Comparison of ENCODE assay signal across 23 cellular contexts in genomic region chrX:154597221-154597620, GRCh38. TPM values are rescaled to one million over a fixed set of nuclear protein-coding genes. Genes with fewer than 3 reads are reported as not detected.
"Had no signal": no experiment of that assay in that cellular context is flagged by ENCODE, and none has a peak within 500 bp of the region (broad histone marks: within the 10 kb centered on the region; RNA-seq: fewer than 3 reads in every experiment).

No MANE protein-coding gene starts in this region.

- H3K27ac Mint-ChIP-seq: activated naive CD8-positive, alpha-beta T cell; activated T-cell treated with anti-CD3 and anti-CD28 coated beads, Interleukin-2, amount 50 U/mL, for 24 hours; activated T-helper 17 cell treated with anti-CD3 and anti-CD28 coated beads, Interleukin-2, amount 50 U/mL, for 72 hours; naive thymus-derived CD4-positive, alpha-beta T cell; WTC11 had no signal

- DNase-seq: activated T-cell treated with anti-CD3 and anti-CD28 coated beads, Interleukin-2, amount 50 U/mL, for 24 hours; cerebellar nuclear complex; esophagus squamous epithelium; heart left ventricle; naive thymus-derived CD4-positive, alpha-beta T cell; spleen; stimulated activated CD4-positive, alpha-beta T cell treated with anti-CD3 and anti-CD28 coated beads, Interleukin-4, amount 100 ng/mL, for 1 hour; stimulated activated naive CD4-positive, alpha-beta T cell; T-helper 1 cell; T-helper 9 cell; testis; uterus had no signal

- H3K36me3 ChIP-seq: adrenal gland, esophagus squamous epithelium, gastroesophageal sphincter, heart left ventricle, prostate gland, spleen, uterus had no signal

- FAIRE-seq: islet of Langerhans had no signal

- H3K9me3 Mint-ChIP-seq: activated T-cell treated with anti-CD3 and anti-CD28 coated beads, Interleukin-2, amount 50 U/mL, for 24 hours; activated T-helper 17 cell treated with anti-CD3 and anti-CD28 coated beads, Interleukin-2, amount 50 U/mL, for 72 hours had no signal

- H3K9me3 ChIP-seq: adrenal gland, esophagus squamous epithelium, gastroesophageal sphincter, heart left ventricle, prostate gland, spleen, testis, uterus had no signal

- H3K4me3 ChIP-seq: adrenal gland, esophagus squamous epithelium, gastroesophageal sphincter, heart left ventricle, prostate gland, spleen, testis, uterus had no signal

- H3K27ac ChIP-seq: adrenal gland, esophagus squamous epithelium, gastroesophageal sphincter, heart left ventricle, prostate gland, spleen, testis, uterus had no signal

- H3K27me3 ChIP-seq: esophagus squamous epithelium, gastroesophageal sphincter, testis, uterus had no signal

- H3K4me3 Mint-ChIP-seq: activated naive CD8-positive, alpha-beta T cell; activated T-cell treated with anti-CD3 and anti-CD28 coated beads, Interleukin-2, amount 50 U/mL, for 24 hours; activated T-helper 17 cell treated with anti-CD3 and anti-CD28 coated beads, Interleukin-2, amount 50 U/mL, for 72 hours; naive thymus-derived CD4-positive, alpha-beta T cell; WTC11 had no signal

- ATAC-seq: activated T-helper 17 cell treated with anti-CD3 and anti-CD28 coated beads, Interleukin-2, amount 50 U/mL, for 72 hours; gastroesophageal sphincter; heart left ventricle; naive thymus-derived CD4-positive, alpha-beta T cell had no signal

- H3K4me1 ChIP-seq: adrenal gland, gastroesophageal sphincter, heart left ventricle, prostate gland, spleen, testis, uterus had no signal

- H3K4me1 Mint-ChIP-seq: activated T-helper 17 cell treated with anti-CD3 and anti-CD28 coated beads, Interleukin-2, amount 50 U/mL, for 72 hours had no signal

- H3K36me3 Mint-ChIP-seq: activated naive CD8-positive, alpha-beta T cell; naive thymus-derived CD4-positive, alpha-beta T cell had no signal

- H3K27me3 Mint-ChIP-seq: activated naive CD8-positive, alpha-beta T cell; activated T-helper 17 cell treated with anti-CD3 and anti-CD28 coated beads, Interleukin-2, amount 50 U/mL, for 72 hours had no signal

RNA-seq across cellular contexts. Expression of gene CTAG1A, which starts 12.3 kb away (rescaled TPM):
- total RNA-seq: activated T-helper 17 cell treated with anti-CD3 and anti-CD28 coated beads, Interleukin-2, amount 50 U/mL, for 72 hours; adrenal gland; bronchial epithelial cell; esophagus squamous epithelium; gastroesophageal sphincter; heart left ventricle; lower leg skin; mucosa of gallbladder; naive thymus-derived CD4-positive, alpha-beta T cell; osteoblast; spleen; uterus; WTC11 had no signal
- polyA plus RNA-seq: heart left ventricle; naive thymus-derived CD4-positive, alpha-beta T cell; spleen had no signal

RNA-seq across cellular contexts. Expression of gene CTAG1B, which starts 21.9 kb away (rescaled TPM):
- total RNA-seq: activated T-helper 17 cell treated with anti-CD3 and anti-CD28 coated beads, Interleukin-2, amount 50 U/mL, for 72 hours; adrenal gland; bronchial epithelial cell; esophagus squamous epithelium; gastroesophageal sphincter; heart left ventricle; lower leg skin; mucosa of gallbladder; naive thymus-derived CD4-positive, alpha-beta T cell; osteoblast; spleen; WTC11 had no signal
- polyA plus RNA-seq: heart left ventricle; naive thymus-derived CD4-positive, alpha-beta T cell; spleen had no signal

RNA-seq across cellular contexts. Expression of gene CTAG2, which starts 56.2 kb away (rescaled TPM):
- total RNA-seq: activated T-helper 17 cell treated with anti-CD3 and anti-CD28 coated beads, Interleukin-2, amount 50 U/mL, for 72 hours; bronchial epithelial cell; esophagus squamous epithelium; gastroesophageal sphincter; lower leg skin; mucosa of gallbladder; naive thymus-derived CD4-positive, alpha-beta T cell; uterus; WTC11 had no signal
- polyA plus RNA-seq: heart left ventricle; naive thymus-derived CD4-positive, alpha-beta T cell had no signal
